ENCODE assay signal across 10 cellular contexts in the genomic region with DNA sequence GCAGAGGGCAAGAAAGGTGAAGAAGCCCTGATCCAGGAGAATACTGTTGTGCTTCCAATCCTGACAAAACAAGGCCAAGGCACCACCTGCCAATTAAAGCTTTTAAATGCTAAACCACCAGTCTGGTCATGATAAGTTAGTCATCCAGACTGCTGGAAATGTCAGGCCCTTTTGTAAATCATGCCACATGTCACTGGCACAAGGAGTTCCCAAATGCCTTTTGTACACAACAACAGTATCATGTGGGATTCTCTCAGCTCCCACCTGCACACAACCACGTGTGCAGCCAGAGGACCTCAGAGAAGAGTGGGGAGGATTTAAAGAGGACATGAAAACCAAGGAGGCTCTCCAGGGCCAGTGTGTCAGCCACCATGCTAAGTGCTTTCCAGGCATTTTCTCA.
DNase-seq lines count a peak whose midpoint lies in the region; ATAC-seq and TF ChIP-seq lines count a peak whose summit lies in the region.
"Had no signal": no experiment of that assay in that cellular context is flagged by ENCODE, and none has a peak within 500 bp of the region (broad histone marks: within the 10 kb centered on the region; RNA-seq: fewer than 3 reads in every experiment).

No MANE protein-coding gene starts in this region.

- H3K9me3 Mint-ChIP-seq in activated T-helper 2 cell treated with anti-CD3 and anti-CD28 coated beads, Interferon-gamma antibody, Interleukin-2, Interleukin-4, amounts not matched to agents 10 μg/mL and 5 μg/mL and 100 μg/mL, durations not matched to agents 14 hours and 24 hours and 36 hours = no peaks in the 10 kb centered on the region
- H3K9me3 Mint-ChIP-seq: activated naive CD4-positive, alpha-beta T cell treated with anti-CD3 and anti-CD28 coated beads, Interleukin-2, amount 10 ng/mL, durations not matched to agents 7 days and 5 days had no signal

- no peak overlapping the region for H3K4me3 Mint-ChIP-seq in activated T-helper 2 cell treated with anti-CD3 and anti-CD28 coated beads, Interferon-gamma antibody, Interleukin-2, Interleukin-4, amounts not matched to agents 10 μg/mL and 5 μg/mL and 100 μg/mL, durations not matched to agents 14 hours and 24 hours and 36 hours (ENCODE audit: low read depth)
- H3K4me3 Mint-ChIP-seq: activated naive CD4-positive, alpha-beta T cell treated with anti-CD3 and anti-CD28 coated beads, Interleukin-2, amount 10 ng/mL, durations not matched to agents 7 days and 5 days had no signal

- DNase-seq in AG08395 (ENCODE audit: low spot score) (peak; percentile 8), HCEC 1CT (peak; percentile 29), Right ventricle myocardium superior (no peak), activated gamma-delta T cell (lab: John Stamatoyannopoulos, UW) (no peak), D341Med (ENCODE audit: low spot score) (no peak), omental fat pad (ENCODE audit: low spot score) (no peak), COLO829 (ENCODE audit: low spot score) (no peak)
- DNase-seq in activated T-helper 2 cell treated with anti-CD3 and anti-CD28 coated beads, Interferon-gamma antibody, Interleukin-2, Interleukin-4, amounts not matched to agents 10 μg/mL and 5 μg/mL and 100 μg/mL, durations not matched to agents 14 hours and 24 hours and 36 hours (ENCODE audit: low spot score) = no peak
- DNase-seq: activated naive CD4-positive, alpha-beta T cell treated with anti-CD3 and anti-CD28 coated beads, Interleukin-2, amount 10 ng/mL, durations not matched to agents 7 days and 5 days; NCI-H226 had no signal

- H3K27me3 Mint-ChIP-seq in activated T-helper 2 cell treated with anti-CD3 and anti-CD28 coated beads, Interferon-gamma antibody, Interleukin-2, Interleukin-4, amounts not matched to agents 10 μg/mL and 5 μg/mL and 100 μg/mL, durations not matched to agents 14 hours and 24 hours and 36 hours (ENCODE audit: low read depth) = no peaks in the 10 kb centered on the region
- H3K27me3 Mint-ChIP-seq: activated naive CD4-positive, alpha-beta T cell treated with anti-CD3 and anti-CD28 coated beads, Interleukin-2, amount 10 ng/mL, durations not matched to agents 7 days and 5 days had no signal

- TF ChIP-seq CTCF in omental fat pad (IDR thresholded peaks at IDR 0.05) = no peak

- intact Hi-C loops in activated T-helper 2 cell treated with anti-CD3 and anti-CD28 coated beads, Interferon-gamma antibody, Interleukin-2, Interleukin-4, amounts not matched to agents 10 μg/mL and 5 μg/mL and 100 μg/mL, durations not matched to agents 14 hours and 24 hours and 36 hours (cut with micrococcal nuclease) = no loop called here
- intact Hi-C loops in Right ventricle myocardium superior (cut with DNase I) = no loop called here

- peaks cover 40% of the 10 kb centered on the region for H3K36me3 Mint-ChIP-seq in activated T-helper 2 cell treated with anti-CD3 and anti-CD28 coated beads, Interferon-gamma antibody, Interleukin-2, Interleukin-4, amounts not matched to agents 10 μg/mL and 5 μg/mL and 100 μg/mL, durations not matched to agents 14 hours and 24 hours and 36 hours (ENCODE audit: low read depth)

- peak overlapping the region; percentile 46 for H3K27ac Mint-ChIP-seq in activated T-helper 2 cell treated with anti-CD3 and anti-CD28 coated beads, Interferon-gamma antibody, Interleukin-2, Interleukin-4, amounts not matched to agents 10 μg/mL and 5 μg/mL and 100 μg/mL, durations not matched to agents 14 hours and 24 hours and 36 hours
- H3K27ac Mint-ChIP-seq: activated naive CD4-positive, alpha-beta T cell treated with anti-CD3 and anti-CD28 coated beads, Interleukin-2, amount 10 ng/mL, durations not matched to agents 7 days and 5 days had no signal

- ATAC-seq in Right ventricle myocardium superior (ENCODE audit: poor library complexity) (peak; percentile 47), omental fat pad (ENCODE audit: low FRiP score) (no peak)

- peaks cover 7% of the 10 kb centered on the region for H3K4me1 Mint-ChIP-seq in activated T-helper 2 cell treated with anti-CD3 and anti-CD28 coated beads, Interferon-gamma antibody, Interleukin-2, Interleukin-4, amounts not matched to agents 10 μg/mL and 5 μg/mL and 100 μg/mL, durations not matched to agents 14 hours and 24 hours and 36 hours (ENCODE audit: low read depth)
- H3K4me1 Mint-ChIP-seq: activated naive CD4-positive, alpha-beta T cell treated with anti-CD3 and anti-CD28 coated beads, Interleukin-2, amount 10 ng/mL, durations not matched to agents 7 days and 5 days had no signal

Comparison
In these comparisons a context has a peak if more than half of its experiments do, and no peak if none do; other contexts are left out.
1. DNase-seq: peak in AG08395 (single experiment) and HCEC 1CT (single experiment); none in activated T-helper 2 cell treated with anti-CD3 and anti-CD28 coated beads, Interferon-gamma antibody, Interleukin-2, Interleukin-4, amounts not matched to agents 10 μg/mL and 5 μg/mL and 100 μg/mL, durations not matched to agents 14 hours and 24 hours and 36 hours (single experiment), Right ventricle myocardium superior (single experiment), activated gamma-delta T cell (single experiment), D341Med (single experiment), omental fat pad (single experiment) and COLO829 (single experiment).